Comparison of ENCODE assay signal across 21 cellular contexts in genomic region chr12:117830471-117830870, GRCh38.
DNase-seq lines count a peak whose midpoint lies in the region; ATAC-seq and TF ChIP-seq lines count a peak whose summit lies in the region.
"Had no signal": no experiment of that assay in that cellular context is flagged by ENCODE, and none has a peak within 500 bp of the region (broad histone marks: within the 10 kb centered on the region; RNA-seq: fewer than 3 reads in every experiment).

No MANE protein-coding gene starts in this region.

- H4K20me1 ChIP-seq in GM23248 (ENCODE audit: insufficient read depth), result no peaks in the 10 kb centered on the region

- intact Hi-C loops in sigmoid colon (cut with DNase I), result no loop called here

- H3K36me3 ChIP-seq in GM23248 (ENCODE audit: low read depth), result no peaks in the 10 kb centered on the region
- H3K36me3 ChIP-seq in SJCRH30, result no peaks in the 10 kb centered on the region
- H3K36me3 ChIP-seq in sigmoid colon, result no peaks in the 10 kb centered on the region
- H3K36me3 ChIP-seq: MG63 had no signal

- no peaks in the 10 kb centered on the region for H3F3A ChIP-seq in GM23248 (ENCODE audit: insufficient read depth)

- DNase-seq in AG10803 (ENCODE audit: low read depth), result peak; percentile 86
- peak; percentile 76 for DNase-seq in GM23248
- peak; percentile 13 to 52 for DNase-seq in SJCRH30
- DNase-seq in sigmoid colon, result peak; percentile 0
- no peak for DNase-seq in activated CD8-positive, alpha-beta memory T cell treated with anti-CD3 and anti-CD28 coated beads, Interleukin-2, amount 50 U/mL, for 48 hours
- no peak for DNase-seq in DMS79 (lab: John Stamatoyannopoulos, UW)
- DNase-seq: DMS79 treated with DMSO at 0.1 percent for 48 hours, GDM1, IMR-90, MG63, NCI-H1417, NCI-H187, NCI-H446, NCI-H526 treated with DMSO at 0.1 percent for 48 hours, PC-3, RPMI8226, SHP77, SW 1271 had no signal

- peak overlapping the region; percentile 30 for H3K4me2 ChIP-seq in GM23248 (ENCODE audit: unreplicated experiment)

- H2AFZ ChIP-seq in GM23248, result no peak overlapping the region

- WGBS in GM23248 (ENCODE audit: low coverage in 1 of 2, low lambda C conversion rate in 2 of 2, missing lambda C conversion rate in 2 of 2), 2 experiments, result 14% methylated on average over 5 of the region's 5 CpGs
- 80 to 91% methylated on average over 5 of the region's 5 CpGs for WGBS in sigmoid colon, 2 donors

- in situ Hi-C loops in GM23248 (cut with MboI), result loop anchor here (10.0 kb wide), 2 partner anchors 236 to 466 kb away; partner anchors contain the start of gene NOS1

- H3K27me3 ChIP-seq in GM23248 (replicated peaks; ENCODE audit: insufficient read depth) (no peaks in the 10 kb centered on the region), SJCRH30 (no peaks in the 10 kb centered on the region), sigmoid colon (peaks cover 0 to 2% (median 0%) of the 10 kb centered on the region in 3 donors)
- H3K27me3 ChIP-seq: MG63 had no signal

- no peak for TF ChIP-seq POLR2A in sigmoid colon (IDR thresholded peaks at IDR 0.05)

- H3K27ac ChIP-seq in GM23248 (peak overlapping the region; percentile 30), SJCRH30 (no peak overlapping the region), sigmoid colon (no peak overlapping the region)
- H3K27ac ChIP-seq: SK-N-MC had no signal

- no peak overlapping the region for H3K4me3 ChIP-seq in AG10803 (ENCODE audit: low read length)
- H3K4me3 ChIP-seq in GM23248, result no peak overlapping the region
- no peak overlapping the region for H3K4me3 ChIP-seq in SJCRH30
- no peak overlapping the region for H3K4me3 ChIP-seq in sigmoid colon
- H3K4me3 ChIP-seq: MG63, SK-N-MC had no signal

- TF ChIP-seq CTCF in AG10803 (conservative IDR thresholded peaks at IDR 0.05; ENCODE audit: low read length) (no peak), sigmoid colon (IDR thresholded peaks at IDR 0.05) (no peak)

- H3K79me2 ChIP-seq in GM23248 (ENCODE audit: insufficient read depth), result no peaks in the 10 kb centered on the region

- no peak for TF ChIP-seq EP300 in sigmoid colon (IDR thresholded peaks at IDR 0.05)

- peaks cover 26% of the 10 kb centered on the region for H3K4me1 ChIP-seq in GM23248 (ENCODE audit: insufficient read depth)
- H3K4me1 ChIP-seq in SJCRH30, result peaks cover 6% of the 10 kb centered on the region
- H3K4me1 ChIP-seq in sigmoid colon, result no peaks in the 10 kb centered on the region

- no peaks in the 10 kb centered on the region for H3K9me2 ChIP-seq in GM23248 (ENCODE audit: insufficient read depth)

- H3K9ac ChIP-seq in GM23248, result no peak overlapping the region

- H3K9me3 ChIP-seq in GM23248 (ENCODE audit: low read depth), result no peaks in the 10 kb centered on the region
- peaks cover 7% of the 10 kb centered on the region for H3K9me3 ChIP-seq in SJCRH30 (replicated peaks)
- peaks cover 0 to 13% (median 7%) of the 10 kb centered on the region in 4 donors for H3K9me3 ChIP-seq in sigmoid colon

- no peak for ATAC-seq in GM21825 (IDR thresholded peaks at IDR 0.05; ENCODE audit: unreplicated experiment)
- no peak for ATAC-seq in HG03460 (IDR thresholded peaks at IDR 0.05; ENCODE audit: unreplicated experiment)
- ATAC-seq: PC-3 had no signal

Comparison
In these comparisons a context has a peak if more than half of its experiments do, and no peak if none do; other contexts are left out.
1. DNase-seq: peak in AG10803 (single experiment), GM23248 (single experiment), SJCRH30 (2 of 2) and sigmoid colon (single experiment); none in activated CD8-positive, alpha-beta memory T cell treated with anti-CD3 and anti-CD28 coated beads, Interleukin-2, amount 50 U/mL, for 48 hours (single experiment) and DMS79 (single experiment).